ENCODE assay signal across 11 cellular contexts in the genomic region with DNA sequence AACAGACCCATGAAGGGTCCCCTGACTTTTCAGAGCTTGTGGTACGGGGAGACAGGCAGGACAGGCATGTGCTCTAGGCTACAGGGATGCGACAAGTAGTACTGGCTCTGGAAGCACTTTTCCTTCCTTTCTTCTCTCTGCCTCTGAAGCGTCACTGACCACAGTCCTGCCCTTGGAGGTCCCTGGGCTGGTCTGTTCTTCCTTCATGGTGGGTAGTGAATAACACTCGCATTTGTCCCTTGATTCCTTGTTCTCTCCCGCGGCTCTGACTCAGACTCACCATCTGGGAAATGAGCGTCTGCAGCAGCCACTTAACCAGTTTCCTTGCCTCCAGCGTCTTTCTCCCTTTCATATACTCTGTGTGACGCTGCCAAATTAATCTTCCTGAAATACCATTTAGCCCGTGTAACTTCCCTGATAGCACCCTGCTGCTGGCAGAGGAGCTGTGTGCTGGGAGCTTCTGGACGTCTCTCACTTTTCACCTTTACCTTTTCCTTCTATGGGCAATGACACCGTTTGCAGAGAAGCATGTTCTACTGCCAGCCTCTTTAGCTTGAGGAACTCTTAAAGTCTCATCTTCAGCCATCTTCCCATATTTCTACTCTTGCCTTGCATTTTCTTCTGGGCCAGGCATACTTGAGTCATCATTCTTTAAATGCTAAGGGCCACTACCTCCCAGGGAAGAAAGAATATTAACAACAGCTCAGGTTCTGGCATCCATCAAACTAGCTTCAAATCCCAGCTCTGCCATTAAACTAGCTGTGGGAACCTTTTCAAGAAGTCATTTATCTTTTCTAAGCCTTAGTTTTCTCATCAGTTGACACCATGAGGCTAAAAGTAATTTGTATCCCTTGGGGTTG. TPM values are rescaled to one million over a fixed set of nuclear protein-coding genes. Genes with fewer than 3 reads are reported as not detected.
DNase-seq lines count a peak whose midpoint lies in the region; ATAC-seq and TF ChIP-seq lines count a peak whose summit lies in the region.
"Had no signal": no experiment of that assay in that cellular context is flagged by ENCODE, and none has a peak within 500 bp of the region (broad histone marks: within the 10 kb centered on the region; RNA-seq: fewer than 3 reads in every experiment).

No MANE protein-coding gene starts in this region.

- in situ Hi-C loops in astrocyte of the cerebellum (cut with HindIII; ENCODE audit: low sequenced_read_pairs): no loop called here

- POLR2A ChIA-PET in HEK293 (lab: Yijun Ruan, JAX): interaction anchor here (1.1 to 2.4 kb wide), 2 partner anchors 9 to 34 kb away, joined by 3 to 5 read pairs; a partner anchor contains a TSS

- ATAC-seq in left ventricle myocardium superior: peak; percentile 71
- ATAC-seq in HG03342 (IDR thresholded peaks at IDR 0.05; ENCODE audit: unreplicated experiment): no peak
- ATAC-seq in GM18907 (IDR thresholded peaks at IDR 0.05; ENCODE audit: unreplicated experiment): no peak
- ATAC-seq: GM12878, K562 had no signal

- H3K36me3 ChIP-seq in HEK293 (ENCODE audit: control insufficient read depth in 2 of 2, insufficient read depth in 1 of 2, low read length in 2 of 2): no peaks in the 10 kb centered on the region
- no peaks in the 10 kb centered on the region for H3K36me3 ChIP-seq in smooth muscle cell (ENCODE audit: low read depth)

- peak overlapping the region; percentile 58 for H2AFZ ChIP-seq in smooth muscle cell (ENCODE audit: low read depth)

- no peaks in the 10 kb centered on the region for H3K4me1 ChIP-seq in HEK293 (ENCODE audit: control insufficient read depth, insufficient read depth, low read length)
- H3K4me1 ChIP-seq in smooth muscle cell (ENCODE audit: low read depth): peaks cover 24% of the 10 kb centered on the region

- H3F3A ChIP-seq in smooth muscle cell (ENCODE audit: low read depth): peaks cover 50% of the 10 kb centered on the region

- intact Hi-C loops in left ventricle myocardium superior (cut with micrococcal nuclease): no loop called here

- WGBS in smooth muscle cell (ENCODE audit: low lambda C conversion rate): 3% methylated on average over 12 of the region's 12 CpGs

- H4K20me1 ChIP-seq in smooth muscle cell (ENCODE audit: low read depth): no peaks in the 10 kb centered on the region

- CTCF ChIA-PET in HEK293 (lab: Yijun Ruan, JAX): interaction anchor here (0.7 kb wide), 1 partner anchor 1275 kb away, joined by 3 read pairs; no protein-coding TSS in a partner anchor

- H3K27me3 ChIP-seq in smooth muscle cell (ENCODE audit: low read depth): no peaks in the 10 kb centered on the region

- H3K27ac ChIP-seq in HEK293 (ENCODE audit: extremely low read depth, low read depth, low read length) (no peak overlapping the region), smooth muscle cell (ENCODE audit: low read depth) (peak overlapping the region; percentile 99)

- peak; percentile 95 for DNase-seq in astrocyte of the cerebellum (ENCODE audit: low read depth)
- no peak for DNase-seq in left ventricle myocardium superior
- peak; percentile 29 for DNase-seq in smooth muscle cell (lab: John Stamatoyannopoulos, UW; ENCODE audit: unreplicated experiment)
- DNase-seq in NCI-H1105 treated with DMSO at 0.1 percent for 48 hours (lab: John Stamatoyannopoulos, UW): no peak
- no peak for DNase-seq in LoVo (ENCODE audit: low spot score)
- DNase-seq: effector CD8-positive, alpha-beta T cell had no signal

- H3K4me3 ChIP-seq in HEK293 (ENCODE audit: low read depth, low read length) (no peak overlapping the region), astrocyte of the cerebellum (ENCODE audit: low read depth, low read length) (no peak overlapping the region), smooth muscle cell (peak overlapping the region; percentile 16)
- H3K4me3 ChIP-seq: GM12878, K562 had no signal

- peaks cover 43% of the 10 kb centered on the region for H3K79me2 ChIP-seq in smooth muscle cell (ENCODE audit: low read depth)

- no peak for TF ChIP-seq CTCF in HEK293 (tag by site-specific recombination; IDR thresholded peaks at IDR 0.05)
- no peak for TF ChIP-seq CTCF in astrocyte of the cerebellum (IDR thresholded peaks at IDR 0.05; ENCODE audit: low read depth, low read length, missing control alignments)
- no peak for TF ChIP-seq CTCF in smooth muscle cell (IDR thresholded peaks at IDR 0.05; ENCODE audit: borderline replicate concordance, insufficient read depth, poor library complexity, severe bottlenecking)

- H3K4me2 ChIP-seq in smooth muscle cell: peak overlapping the region; percentile 77

- peak overlapping the region; percentile 86 for H3K9ac ChIP-seq in smooth muscle cell (ENCODE audit: low read depth)

- H3K9me3 ChIP-seq in HEK293 (ENCODE audit: control insufficient read depth, insufficient read depth, low read depth, low read length): no peaks in the 10 kb centered on the region
- no peaks in the 10 kb centered on the region for H3K9me3 ChIP-seq in smooth muscle cell (replicated peaks; ENCODE audit: low read depth)

TF ChIP-seq in HEK293, 187 proteins besides CTCF, POLR2A, EP300 and RAD21 (continues in another document):
- TF ChIP-seq ZNF292 (tag by site-specific recombination; IDR thresholded peaks at IDR 0.05; ENCODE audit: borderline replicate concordance, low read depth) (no peak), ZNF214 (tag by site-specific recombination; IDR thresholded peaks at IDR 0.05; ENCODE audit: borderline replicate concordance) (no peak), ZNF510 (tag by site-specific recombination; IDR thresholded peaks at IDR 0.05; ENCODE audit: insufficient replicate concordance) (no peak), ZNF248 (tag by site-specific recombination; IDR thresholded peaks at IDR 0.05) (no peak), GLIS1 (tag by site-specific recombination; IDR thresholded peaks at IDR 0.05) (peak; percentile 87), YY1 (tag by site-specific recombination; IDR thresholded peaks at IDR 0.05) (no peak), ZNF341 (tag by site-specific recombination; IDR thresholded peaks at IDR 0.05; ENCODE audit: low read depth) (0 out of 2 replicates have a peak, but pooled peaks have one; percentile 1), SCRT2 (tag by site-specific recombination; IDR thresholded peaks at IDR 0.05) (peak; percentile 82), GLIS2 (tag by site-specific recombination; IDR thresholded peaks at IDR 0.05) (no peak), ZBTB21 (tag by site-specific recombination; IDR thresholded peaks at IDR 0.05) (no peak), ZNF747 (tag by site-specific recombination; IDR thresholded peaks at IDR 0.05) (no peak)
- TF ChIP-seq, protein P1, sequence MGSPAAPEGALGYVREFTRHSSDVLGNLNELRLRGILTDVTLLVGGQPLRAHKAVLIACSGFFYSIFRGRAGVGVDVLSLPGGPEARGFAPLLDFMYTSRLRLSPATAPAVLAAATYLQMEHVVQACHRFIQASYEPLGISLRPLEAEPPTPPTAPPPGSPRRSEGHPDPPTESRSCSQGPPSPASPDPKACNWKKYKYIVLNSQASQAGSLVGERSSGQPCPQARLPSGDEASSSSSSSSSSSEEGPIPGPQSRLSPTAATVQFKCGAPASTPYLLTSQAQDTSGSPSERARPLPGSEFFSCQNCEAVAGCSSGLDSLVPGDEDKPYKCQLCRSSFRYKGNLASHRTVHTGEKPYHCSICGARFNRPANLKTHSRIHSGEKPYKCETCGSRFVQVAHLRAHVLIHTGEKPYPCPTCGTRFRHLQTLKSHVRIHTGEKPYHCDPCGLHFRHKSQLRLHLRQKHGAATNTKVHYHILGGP (tag by site-specific recombination; IDR thresholded peaks at IDR 0.05): no peak
- TF ChIP-seq, protein P2, sequence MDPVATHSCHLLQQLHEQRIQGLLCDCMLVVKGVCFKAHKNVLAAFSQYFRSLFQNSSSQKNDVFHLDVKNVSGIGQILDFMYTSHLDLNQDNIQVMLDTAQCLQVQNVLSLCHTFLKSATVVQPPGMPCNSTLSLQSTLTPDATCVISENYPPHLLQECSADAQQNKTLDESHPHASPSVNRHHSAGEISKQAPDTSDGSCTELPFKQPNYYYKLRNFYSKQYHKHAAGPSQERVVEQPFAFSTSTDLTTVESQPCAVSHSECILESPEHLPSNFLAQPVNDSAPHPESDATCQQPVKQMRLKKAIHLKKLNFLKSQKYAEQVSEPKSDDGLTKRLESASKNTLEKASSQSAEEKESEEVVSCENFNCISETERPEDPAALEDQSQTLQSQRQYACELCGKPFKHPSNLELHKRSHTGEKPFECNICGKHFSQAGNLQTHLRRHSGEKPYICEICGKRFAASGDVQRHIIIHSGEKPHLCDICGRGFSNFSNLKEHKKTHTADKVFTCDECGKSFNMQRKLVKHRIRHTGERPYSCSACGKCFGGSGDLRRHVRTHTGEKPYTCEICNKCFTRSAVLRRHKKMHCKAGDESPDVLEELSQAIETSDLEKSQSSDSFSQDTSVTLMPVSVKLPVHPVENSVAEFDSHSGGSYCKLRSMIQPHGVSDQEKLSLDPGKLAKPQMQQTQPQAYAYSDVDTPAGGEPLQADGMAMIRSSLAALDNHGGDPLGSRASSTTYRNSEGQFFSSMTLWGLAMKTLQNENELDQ (tag by site-specific recombination; IDR thresholded peaks at IDR 0.05; ENCODE audit: low read depth): no peak
- TF ChIP-seq, protein P3, sequence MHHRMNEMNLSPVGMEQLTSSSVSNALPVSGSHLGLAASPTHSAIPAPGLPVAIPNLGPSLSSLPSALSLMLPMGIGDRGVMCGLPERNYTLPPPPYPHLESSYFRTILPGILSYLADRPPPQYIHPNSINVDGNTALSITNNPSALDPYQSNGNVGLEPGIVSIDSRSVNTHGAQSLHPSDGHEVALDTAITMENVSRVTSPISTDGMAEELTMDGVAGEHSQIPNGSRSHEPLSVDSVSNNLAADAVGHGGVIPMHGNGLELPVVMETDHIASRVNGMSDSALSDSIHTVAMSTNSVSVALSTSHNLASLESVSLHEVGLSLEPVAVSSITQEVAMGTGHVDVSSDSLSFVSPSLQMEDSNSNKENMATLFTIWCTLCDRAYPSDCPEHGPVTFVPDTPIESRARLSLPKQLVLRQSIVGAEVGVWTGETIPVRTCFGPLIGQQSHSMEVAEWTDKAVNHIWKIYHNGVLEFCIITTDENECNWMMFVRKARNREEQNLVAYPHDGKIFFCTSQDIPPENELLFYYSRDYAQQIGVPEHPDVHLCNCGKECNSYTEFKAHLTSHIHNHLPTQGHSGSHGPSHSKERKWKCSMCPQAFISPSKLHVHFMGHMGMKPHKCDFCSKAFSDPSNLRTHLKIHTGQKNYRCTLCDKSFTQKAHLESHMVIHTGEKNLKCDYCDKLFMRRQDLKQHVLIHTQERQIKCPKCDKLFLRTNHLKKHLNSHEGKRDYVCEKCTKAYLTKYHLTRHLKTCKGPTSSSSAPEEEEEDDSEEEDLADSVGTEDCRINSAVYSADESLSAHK (tag by site-specific recombination; IDR thresholded peaks at IDR 0.05): no peak

RNA-seq across cellular contexts. Expression of a gene that starts 33.6 kb away (rescaled TPM):
- 3.2 TPM for total RNA-seq in left ventricle myocardium superior
- total RNA-seq in smooth muscle cell: 280 and 307 TPM in 2 replicates
- 209 and 220 TPM in 2 replicates for polyA plus RNA-seq in smooth muscle cell

Comparison
In these comparisons a context has a peak if more than half of its experiments do, and no peak if none do; other contexts are left out.
1. DNase-seq: peak in astrocyte of the cerebellum (single experiment) and smooth muscle cell (single experiment); none in left ventricle myocardium superior (single experiment), NCI-H1105 treated with DMSO at 0.1 percent for 48 hours (single experiment) and LoVo (single experiment).
2. RNA of a gene that starts 33.6 kb away (total RNA-seq): 280 to 307 TPM in smooth muscle cell; 3.2 TPM in left ventricle myocardium superior (single experiment); every median in the first group is over 10 times any median in the second.